ENCODE assay signal across 1 cellular context in the genomic region with DNA sequence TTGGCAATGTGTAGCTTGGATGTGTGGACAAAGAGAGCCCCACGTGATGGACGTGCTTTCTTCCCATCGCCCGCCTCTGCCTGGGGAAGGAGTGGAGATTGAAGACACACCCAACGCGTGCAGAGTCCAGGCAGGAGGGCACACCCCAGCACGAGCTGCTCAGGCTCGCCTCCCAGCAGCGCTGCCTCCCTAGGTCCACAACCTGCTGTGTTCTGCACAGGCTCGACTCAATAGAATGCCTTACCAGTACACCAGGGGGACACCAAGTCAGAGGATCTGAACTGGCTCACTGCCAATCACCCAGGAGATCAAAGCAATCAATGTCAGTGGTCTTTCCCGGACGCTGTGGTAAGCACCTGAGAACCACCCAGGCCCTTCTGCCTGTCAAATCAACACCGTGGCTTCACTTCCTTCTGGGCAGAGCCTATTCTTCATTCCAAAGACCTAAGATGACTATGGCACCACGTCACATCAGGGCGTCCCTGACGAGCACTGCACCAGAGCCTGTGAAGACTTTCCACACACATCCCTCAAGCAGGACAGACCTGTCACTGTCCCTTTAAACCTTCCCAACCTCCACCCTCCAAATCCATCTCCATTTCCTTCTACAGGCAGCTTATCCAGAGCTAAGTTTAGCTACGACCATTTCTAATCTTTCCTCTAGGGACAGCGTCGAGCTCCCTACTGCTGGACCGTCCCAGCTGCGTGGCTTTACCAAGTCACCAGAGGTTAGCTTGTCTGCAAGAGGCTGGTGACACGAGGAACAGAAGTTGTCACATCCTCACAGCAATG.
A peak's percentile ranks its signal among the peaks of the same experiment; 100 is the strongest.
TF ChIP-seq lines count a peak whose summit lies in the region.

No MANE protein-coding gene starts in this region.

TF ChIP-seq in GM12878, 131 proteins besides CTCF, POLR2A, EP300 and RAD21 (continued from another document):
- TF ChIP-seq, protein P1, sequence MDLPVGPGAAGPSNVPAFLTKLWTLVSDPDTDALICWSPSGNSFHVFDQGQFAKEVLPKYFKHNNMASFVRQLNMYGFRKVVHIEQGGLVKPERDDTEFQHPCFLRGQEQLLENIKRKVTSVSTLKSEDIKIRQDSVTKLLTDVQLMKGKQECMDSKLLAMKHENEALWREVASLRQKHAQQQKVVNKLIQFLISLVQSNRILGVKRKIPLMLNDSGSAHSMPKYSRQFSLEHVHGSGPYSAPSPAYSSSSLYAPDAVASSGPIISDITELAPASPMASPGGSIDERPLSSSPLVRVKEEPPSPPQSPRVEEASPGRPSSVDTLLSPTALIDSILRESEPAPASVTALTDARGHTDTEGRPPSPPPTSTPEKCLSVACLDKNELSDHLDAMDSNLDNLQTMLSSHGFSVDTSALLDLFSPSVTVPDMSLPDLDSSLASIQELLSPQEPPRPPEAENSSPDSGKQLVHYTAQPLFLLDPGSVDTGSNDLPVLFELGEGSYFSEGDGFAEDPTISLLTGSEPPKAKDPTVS (IDR thresholded peaks at IDR 0.05; ENCODE audit: low read depth, low read length): no peak
- TF ChIP-seq, protein P2, sequence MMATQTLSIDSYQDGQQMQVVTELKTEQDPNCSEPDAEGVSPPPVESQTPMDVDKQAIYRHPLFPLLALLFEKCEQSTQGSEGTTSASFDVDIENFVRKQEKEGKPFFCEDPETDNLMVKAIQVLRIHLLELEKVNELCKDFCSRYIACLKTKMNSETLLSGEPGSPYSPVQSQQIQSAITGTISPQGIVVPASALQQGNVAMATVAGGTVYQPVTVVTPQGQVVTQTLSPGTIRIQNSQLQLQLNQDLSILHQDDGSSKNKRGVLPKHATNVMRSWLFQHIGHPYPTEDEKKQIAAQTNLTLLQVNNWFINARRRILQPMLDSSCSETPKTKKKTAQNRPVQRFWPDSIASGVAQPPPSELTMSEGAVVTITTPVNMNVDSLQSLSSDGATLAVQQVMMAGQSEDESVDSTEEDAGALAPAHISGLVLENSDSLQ (IDR thresholded peaks at IDR 0.05): peak; percentile 77
- TF ChIP-seq, protein P3, sequence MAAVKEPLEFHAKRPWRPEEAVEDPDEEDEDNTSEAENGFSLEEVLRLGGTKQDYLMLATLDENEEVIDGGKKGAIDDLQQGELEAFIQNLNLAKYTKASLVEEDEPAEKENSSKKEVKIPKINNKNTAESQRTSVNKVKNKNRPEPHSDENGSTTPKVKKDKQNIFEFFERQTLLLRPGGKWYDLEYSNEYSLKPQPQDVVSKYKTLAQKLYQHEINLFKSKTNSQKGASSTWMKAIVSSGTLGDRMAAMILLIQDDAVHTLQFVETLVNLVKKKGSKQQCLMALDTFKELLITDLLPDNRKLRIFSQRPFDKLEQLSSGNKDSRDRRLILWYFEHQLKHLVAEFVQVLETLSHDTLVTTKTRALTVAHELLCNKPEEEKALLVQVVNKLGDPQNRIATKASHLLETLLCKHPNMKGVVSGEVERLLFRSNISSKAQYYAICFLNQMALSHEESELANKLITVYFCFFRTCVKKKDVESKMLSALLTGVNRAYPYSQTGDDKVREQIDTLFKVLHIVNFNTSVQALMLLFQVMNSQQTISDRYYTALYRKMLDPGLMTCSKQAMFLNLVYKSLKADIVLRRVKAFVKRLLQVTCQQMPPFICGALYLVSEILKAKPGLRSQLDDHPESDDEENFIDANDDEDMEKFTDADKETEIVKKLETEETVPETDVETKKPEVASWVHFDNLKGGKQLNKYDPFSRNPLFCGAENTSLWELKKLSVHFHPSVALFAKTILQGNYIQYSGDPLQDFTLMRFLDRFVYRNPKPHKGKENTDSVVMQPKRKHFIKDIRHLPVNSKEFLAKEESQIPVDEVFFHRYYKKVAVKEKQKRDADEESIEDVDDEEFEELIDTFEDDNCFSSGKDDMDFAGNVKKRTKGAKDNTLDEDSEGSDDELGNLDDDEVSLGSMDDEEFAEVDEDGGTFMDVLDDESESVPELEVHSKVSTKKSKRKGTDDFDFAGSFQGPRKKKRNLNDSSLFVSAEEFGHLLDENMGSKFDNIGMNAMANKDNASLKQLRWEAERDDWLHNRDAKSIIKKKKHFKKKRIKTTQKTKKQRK (IDR thresholded peaks at IDR 0.05; ENCODE audit: low read depth, low read length): no peak
- TF ChIP-seq HDGF (IDR thresholded peaks at IDR 0.05) (0 out of 2 replicates have a peak, but pooled peaks have one; percentile 29), TCF7 (IDR thresholded peaks at IDR 0.05; ENCODE audit: borderline replicate concordance) (peak; percentile 30; the same call in 1 of the 2 replicates), FOXM1 (IDR thresholded peaks at IDR 0.05; ENCODE audit: low read depth, low read length) (no peak), RUNX3 (IDR thresholded peaks at IDR 0.05; ENCODE audit: low read length) (0 out of 2 replicates have a peak, but pooled peaks have one; percentile 5)
- TF ChIP-seq, protein P4, sequence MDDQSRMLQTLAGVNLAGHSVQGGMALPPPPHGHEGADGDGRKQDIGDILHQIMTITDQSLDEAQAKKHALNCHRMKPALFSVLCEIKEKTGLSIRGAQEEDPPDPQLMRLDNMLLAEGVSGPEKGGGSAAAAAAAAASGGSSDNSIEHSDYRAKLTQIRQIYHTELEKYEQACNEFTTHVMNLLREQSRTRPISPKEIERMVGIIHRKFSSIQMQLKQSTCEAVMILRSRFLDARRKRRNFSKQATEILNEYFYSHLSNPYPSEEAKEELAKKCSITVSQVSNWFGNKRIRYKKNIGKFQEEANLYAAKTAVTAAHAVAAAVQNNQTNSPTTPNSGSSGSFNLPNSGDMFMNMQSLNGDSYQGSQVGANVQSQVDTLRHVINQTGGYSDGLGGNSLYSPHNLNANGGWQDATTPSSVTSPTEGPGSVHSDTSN (IDR thresholded peaks at IDR 0.05; ENCODE audit: insufficient replicate concordance, low read depth, low read length): peak; percentile 51
TF ChIP-seq in GM12878: peak in this region for 8.
